9 cellular contexts compared by ENCODE assay signal in genomic region chr14:35401422-35401729, GRCh38. TPM values are rescaled to one million over a fixed set of nuclear protein-coding genes. Genes with fewer than 3 reads are reported as not detected.
A peak's percentile ranks its signal among the peaks of the same experiment; 100 is the strongest.
DNase-seq lines count a peak whose midpoint lies in the region; ATAC-seq, FAIRE-seq and TF ChIP-seq lines count a peak whose summit lies in the region.
"Had no signal": no experiment of that assay in that cellular context is flagged by ENCODE, and none has a peak within 500 bp of the region (broad histone marks: within the 10 kb centered on the region; RNA-seq: fewer than 3 reads in every experiment).

No MANE protein-coding gene starts in this region.

- no peak overlapping the region for H2AFZ ChIP-seq in GM12878 (ENCODE audit: control insufficient read depth, low read depth, low read length)

- CTCF ChIA-PET in activated CD8-positive, alpha-beta memory T cell treated with anti-CD3 and anti-CD28 coated beads, Interleukin-2, amount 10 ng/mL, durations not matched to agents 7 days and 5 days (lab: Charles Lee) = interaction anchor here (0.6 to 6.5 kb wide), 7 partner anchors 10 to 286 kb away, joined by 3 to 80 read pairs (median 25); no protein-coding TSS in a partner anchor
- CTCF ChIA-PET in GM12878 (lab: Yijun Ruan, JAX) = interaction anchor here (1.1 to 24.2 kb wide), 5 partner anchors 16 to 260 kb away, joined by 6 to 438 read pairs (median 114); no protein-coding TSS in a partner anchor

- intact Hi-C loops in GM12878 (cut with micrococcal nuclease; ENCODE audit: unreplicated experiment) (loop anchor here (5.0 kb wide), 2 partner anchors 69 to 419 kb away; partner anchors contain the start of gene SRP54), lower lobe of right lung (cut with DNase I) (loop anchor here (5.0 to 10.0 kb wide), 2 partner anchors 59 to 187 kb away; no protein-coding TSS in a partner anchor)

- BruUV-seq in GM12878 (replicated peaks; lab: Mats Ljungman, UMichigan) = no TSS peak

- no peak for ATAC-seq in activated CD8-positive, alpha-beta memory T cell treated with anti-CD3 and anti-CD28 coated beads, Interleukin-2, amount 10 ng/mL, durations not matched to agents 7 days and 5 days
- no peak for ATAC-seq in GM12878
- no peak for ATAC-seq in lower lobe of right lung

- no peak for FAIRE-seq in GM12878 (lab: Jason Lieb, UNC)

- RAD21 ChIA-PET in GM12878 (lab: Charles Lee; ENCODE audit: unreplicated experiment) = interaction anchor here (0.8 to 7.0 kb wide), 14 partner anchors 15 to 259 kb away, joined by 3 to 96 read pairs (median 8); partner anchors contain the start of gene PSMA6

- H3K9ac ChIP-seq in GM12878 (ENCODE audit: control insufficient read depth, insufficient read depth, low read length) = peak overlapping the region; percentile 94

- peaks cover 12 to 20% of the 10 kb centered on the region in 2 experiments for H3K36me3 ChIP-seq in GM12878 (ENCODE audit: control insufficient read depth in 2 of 2, insufficient read depth in 2 of 2, low read length in 1 of 2)
- H3K36me3 ChIP-seq in lower lobe of right lung = peaks cover 47% of the 10 kb centered on the region
- H3K36me3 ChIP-seq in thymus (ENCODE audit: control insufficient read depth, insufficient read depth) = peaks cover 27% of the 10 kb centered on the region

- H3K27me3 Mint-ChIP-seq in activated CD8-positive, alpha-beta memory T cell treated with anti-CD3 and anti-CD28 coated beads, Interleukin-2, amount 10 ng/mL, durations not matched to agents 7 days and 5 days = no peaks in the 10 kb centered on the region

- peaks cover 39% of the 10 kb centered on the region for H3K36me3 Mint-ChIP-seq in activated CD8-positive, alpha-beta memory T cell treated with anti-CD3 and anti-CD28 coated beads, Interleukin-2, amount 10 ng/mL, durations not matched to agents 7 days and 5 days

- H3K4me3 ChIP-seq in GM12878 (peak overlapping the region; percentile 98), lower lobe of right lung (peak overlapping the region; percentile 93), thymus (ENCODE audit: low read length) (peak overlapping the region; percentile 61)

- TF ChIP-seq CTCF in GM12878 (IDR thresholded peaks at IDR 0.05 in 2 of 3, conservative IDR thresholded peaks at IDR 0.05 in 1 of 3; ENCODE audit: control insufficient read depth in 2 of 3, extremely low read depth in 1 of 3, insufficient read depth in 1 of 3, low read depth in 3 of 3, low read length in 3 of 3) (no peak), lower lobe of right lung (IDR thresholded peaks at IDR 0.05) (no peak)

- in situ Hi-C loops in GM12878 (cut with MboI) = loop anchor here (10.0 to 25.0 kb wide), 2 partner anchors 117 to 1064 kb away; no protein-coding TSS in a partner anchor

- peak; percentile 6; the same call in 1 of the 2 replicates for TF ChIP-seq POLR2A in GM12878 (IDR thresholded peaks at IDR 0.05; ENCODE audit: low read depth, low read length)

- POLR2A ChIA-PET in GM12878 (lab: Charles Lee) = interaction anchor here (0.6 to 6.6 kb wide), 6 partner anchors 8 to 235 kb away, joined by 3 to 93 read pairs (median 7); partner anchors contain the start of gene PSMA6

- SMC1A ChIA-PET in GM12878 (lab: Charles Lee; ENCODE audit: uncharacterized antibody, unreplicated experiment) = interaction anchor here (0.9 to 7.1 kb wide), 8 partner anchors 16 to 260 kb away, joined by 4 to 108 read pairs (median 10); partner anchors contain the start of gene PSMA6

- peak overlapping the region; percentile 68 for H3K27ac Mint-ChIP-seq in activated CD8-positive, alpha-beta memory T cell treated with anti-CD3 and anti-CD28 coated beads, Interleukin-2, amount 10 ng/mL, durations not matched to agents 7 days and 5 days

- peaks cover 40% of the 10 kb centered on the region for H3K79me2 ChIP-seq in GM12878 (ENCODE audit: control insufficient read depth, insufficient read depth, low read length)

- H3K9me3 ChIP-seq in GM12878 (replicated peaks; ENCODE audit: control insufficient read depth, insufficient read depth, low read length) (no peaks in the 10 kb centered on the region), lower lobe of right lung (no peaks in the 10 kb centered on the region), thymus (ENCODE audit: control insufficient read depth) (no peaks in the 10 kb centered on the region)
- H3K9me3 ChIP-seq: BE2C had no signal

- H3K27ac ChIP-seq in GM12878 (ENCODE audit: control insufficient read depth, insufficient read depth) (peak overlapping the region; percentile 89; the same call in 1 of the 2 replicates), lower lobe of right lung (peak overlapping the region; percentile 100), thymus (ENCODE audit: low read depth) (peak overlapping the region; percentile 68)

- TF ChIP-seq EP300 in GM12878 (IDR thresholded peaks at IDR 0.05; ENCODE audit: borderline replicate concordance in 1 of 2, control insufficient read depth in 1 of 2, low read depth in 2 of 2, low read length in 2 of 2) = no peak

- H3K27me3 ChIP-seq in GM12878 (replicated peaks in 1 of 2; ENCODE audit: control insufficient read depth in 2 of 2, insufficient read depth in 2 of 2, low read length in 1 of 2) (no peaks in the 10 kb centered on the region), lower lobe of right lung (ENCODE audit: low read depth) (no peaks in the 10 kb centered on the region), thymus (ENCODE audit: control insufficient read depth, insufficient read depth) (no peaks in the 10 kb centered on the region)
- H3K27me3 ChIP-seq: BE2C had no signal

- no peaks in the 10 kb centered on the region for H3K9me3 Mint-ChIP-seq in activated CD8-positive, alpha-beta memory T cell treated with anti-CD3 and anti-CD28 coated beads, Interleukin-2, amount 10 ng/mL, durations not matched to agents 7 days and 5 days (ENCODE audit: low read depth)

- peak overlapping the region; percentile 94 for H3K4me3 Mint-ChIP-seq in activated CD8-positive, alpha-beta memory T cell treated with anti-CD3 and anti-CD28 coated beads, Interleukin-2, amount 10 ng/mL, durations not matched to agents 7 days and 5 days

- peaks cover 60% of the 10 kb centered on the region for H3K4me1 Mint-ChIP-seq in activated CD8-positive, alpha-beta memory T cell treated with anti-CD3 and anti-CD28 coated beads, Interleukin-2, amount 10 ng/mL, durations not matched to agents 7 days and 5 days

- under 1% methylated on average over 5 of the region's 5 CpGs for WGBS in GM12878 (ENCODE audit: insufficient coverage, insufficient replicate concordance, low lambda C conversion rate, missing lambda C conversion rate)
- 81% methylated on average over 5 of the region's 5 CpGs for WGBS in thymus

- H4K20me1 ChIP-seq in GM12878 (ENCODE audit: control insufficient read depth, insufficient read depth) = no peaks in the 10 kb centered on the region; the same call in 1 of the 2 replicates

- TF ChIP-seq RAD21 in GM12878 (IDR thresholded peaks at IDR 0.05; ENCODE audit: insufficient read depth, low read depth, low read length) = no peak

- peak overlapping the region; percentile 81 for H3K4me2 ChIP-seq in GM12878 (ENCODE audit: control insufficient read depth, insufficient read depth)

- H3K4me1 ChIP-seq in GM12878 (ENCODE audit: control insufficient read depth, insufficient read depth, low read length) = peaks cover 10% of the 10 kb centered on the region
- H3K4me1 ChIP-seq in lower lobe of right lung = peaks cover 70% of the 10 kb centered on the region
- H3K4me1 ChIP-seq in thymus (ENCODE audit: control insufficient read depth, insufficient read depth, low read length) = peaks cover 16% of the 10 kb centered on the region

- no peak for DNase-seq in activated CD8-positive, alpha-beta memory T cell treated with anti-CD3 and anti-CD28 coated beads, Interleukin-2, amount 10 ng/mL, durations not matched to agents 7 days and 5 days
- DNase-seq in activated CD8-positive, alpha-beta memory T cell treated with anti-CD3 and anti-CD28 coated beads, Interleukin-2, amount 50 U/mL, for 48 hours = no peak
- no peak for DNase-seq in GM12878 (ENCODE audit: low read depth, low spot score)
- no peak for DNase-seq in lower lobe of right lung
- no peak for DNase-seq in SW 1271 (lab: John Stamatoyannopoulos, UW)
- no peak for DNase-seq in NCI-H2081 treated with DMSO at 0.1 percent for 48 hours (lab: John Stamatoyannopoulos, UW)
- no peak for DNase-seq in NCI-H2107 (lab: John Stamatoyannopoulos, UW)
- DNase-seq: BE2C had no signal

TF ChIP-seq in GM12878, 131 proteins besides CTCF, POLR2A, EP300 and RAD21:
- TF ChIP-seq POLR2AphosphoS5 (IDR thresholded peaks at IDR 0.05; ENCODE audit: low read length) (peak; percentile 5), MYB (IDR thresholded peaks at IDR 0.05; ENCODE audit: borderline replicate concordance, low read depth, low read length) (no peak)

RNA-seq across cellular contexts. Expression of gene NFKBIA, which starts 3.2 kb away (rescaled TPM):
- total RNA-seq in activated CD8-positive, alpha-beta memory T cell treated with anti-CD3 and anti-CD28 coated beads, Interleukin-2, amount 10 ng/mL, durations not matched to agents 7 days and 5 days = 100 to 1,000 TPM in 1 of 2 experiments, 10 to 100 TPM in 1; 82.9 to 245 TPM
- 374 and 384 TPM in 2 replicates for total RNA-seq in GM12878 (2013; cell fraction: nucleolus; rRNA removed)
- 383 and 419 TPM in 2 replicates for total RNA-seq in GM12878 (2014; rRNA removed)
- total RNA-seq in GM12878 (2014; rRNA removed; fragmentation: Illumina TruSeq; extraction: Trizol) = 278 and 281 TPM in 2 replicates
- 303 and 309 TPM in 2 replicates for total RNA-seq in GM12878 (2021)
- 104 TPM for polyA plus RNA-seq in GM12878 (2011; ENCODE audit: low read depth)
- 149 and 274 TPM in 2 replicates for polyA plus RNA-seq in GM12878 (2011; rRNA removed)
- polyA plus RNA-seq in GM12878 (2011; cell fraction: cytosol; rRNA removed) = 327 and 351 TPM in 2 replicates
- 803 and 908 TPM in 2 replicates for polyA plus RNA-seq in GM12878 (2011; cell fraction: nucleus; rRNA removed)
- 177 and 183 TPM in 2 replicates for polyA plus RNA-seq in GM12878 (2012)
- 218 and 275 TPM in 2 replicates for polyA plus RNA-seq in GM12878 (2014; fragmentation: Illumina TruSeq; extraction: Trizol)
- polyA plus RNA-seq in GM12878 (2014; fragmentation: Nextera tagmentation; extraction: Ambion mirVana) = 100 to 1,000 TPM; 123 to 159 TPM
- 259 and 331 TPM in 2 replicates for polyA plus RNA-seq in GM12878 (2014; rRNA removed)
- 100 to 1,000 TPM; 187 to 200 TPM for polyA plus RNA-seq in GM12878 (2016; fragmentation: Nextera tagmentation; extraction: Ambion mirVana)
- 500 and 595 TPM in 2 replicates for polyA minus RNA-seq in GM12878 (2011; rRNA and poly(A)+ RNA removed)
- polyA minus RNA-seq in GM12878 (2011; cell fraction: cytosol; rRNA and poly(A)+ RNA removed) = 230 and 243 TPM in 2 replicates
- 702 and 1,107 TPM in 2 replicates for polyA minus RNA-seq in GM12878 (2011; cell fraction: nucleus; rRNA and poly(A)+ RNA removed)
- 331 TPM for total RNA-seq in lower lobe of right lung
- 241 TPM for polyA plus RNA-seq in thymus
